In genomic region chrX:99480728-99481127, GRCh38 we compare ENCODE assay signal across 35 cellular contexts.
"Had no signal": no experiment of that assay in that cellular context is flagged by ENCODE, and none has a peak within 500 bp of the region (broad histone marks: within the 10 kb centered on the region; RNA-seq: fewer than 3 reads in every experiment).

No MANE protein-coding gene starts in this region.

- H3K27me3 ChIP-seq: MG63 had no signal

- H3K9me3 ChIP-seq: MG63 had no signal

- H3K4me2 ChIP-seq: KMS-11 had no signal

- DNase-seq: Karpas-422, Kasumi-1, MG63, MM.1S, MV-4-11, NCI-H1048, NCI-H1092, NCI-H1092 treated with DMSO at 0.1 percent for 48 hours, NCI-H1105, NCI-H1105 treated with DMSO at 0.1 percent for 48 hours, NCI-H1417 treated with DMSO at 0.1 percent for 48 hours, NCI-H1436, NCI-H1436 treated with DMSO at 0.1 percent for 48 hours, NCI-H146, NCI-H1694, NCI-H1694 treated with DMSO at 0.1 percent for 48 hours, NCI-H187, NCI-H187 treated with DMSO at 0.1 percent for 48 hours, NCI-H1930, NCI-H2029, NCI-H2029 treated with DMSO at 0.1 percent for 48 hours, NCI-H2081, NCI-H2081 treated with DMSO at 0.1 percent for 48 hours, NCI-H2107, NCI-H2171, NCI-H2171 treated with DMSO at 0.1 percent for 48 hours, NCI-H2227 treated with DMSO at 0.1 percent for 48 hours, NCI-H226, NCI-H345, NCI-H446, NCI-H446 treated with DMSO at 0.1 percent for 48 hours, NCI-H510A, NCI-H510A treated with DMSO at 0.1 percent for 48 hours, NCI-H524 had no signal

- H3K27ac ChIP-seq: KMS-11 had no signal

- H3K4me3 ChIP-seq: MG63 had no signal

- H3K9ac ChIP-seq: KMS-11 had no signal

- H3K36me3 ChIP-seq: MG63 had no signal
